ENCODE assay signal across 8 cellular contexts in the genomic region with DNA sequence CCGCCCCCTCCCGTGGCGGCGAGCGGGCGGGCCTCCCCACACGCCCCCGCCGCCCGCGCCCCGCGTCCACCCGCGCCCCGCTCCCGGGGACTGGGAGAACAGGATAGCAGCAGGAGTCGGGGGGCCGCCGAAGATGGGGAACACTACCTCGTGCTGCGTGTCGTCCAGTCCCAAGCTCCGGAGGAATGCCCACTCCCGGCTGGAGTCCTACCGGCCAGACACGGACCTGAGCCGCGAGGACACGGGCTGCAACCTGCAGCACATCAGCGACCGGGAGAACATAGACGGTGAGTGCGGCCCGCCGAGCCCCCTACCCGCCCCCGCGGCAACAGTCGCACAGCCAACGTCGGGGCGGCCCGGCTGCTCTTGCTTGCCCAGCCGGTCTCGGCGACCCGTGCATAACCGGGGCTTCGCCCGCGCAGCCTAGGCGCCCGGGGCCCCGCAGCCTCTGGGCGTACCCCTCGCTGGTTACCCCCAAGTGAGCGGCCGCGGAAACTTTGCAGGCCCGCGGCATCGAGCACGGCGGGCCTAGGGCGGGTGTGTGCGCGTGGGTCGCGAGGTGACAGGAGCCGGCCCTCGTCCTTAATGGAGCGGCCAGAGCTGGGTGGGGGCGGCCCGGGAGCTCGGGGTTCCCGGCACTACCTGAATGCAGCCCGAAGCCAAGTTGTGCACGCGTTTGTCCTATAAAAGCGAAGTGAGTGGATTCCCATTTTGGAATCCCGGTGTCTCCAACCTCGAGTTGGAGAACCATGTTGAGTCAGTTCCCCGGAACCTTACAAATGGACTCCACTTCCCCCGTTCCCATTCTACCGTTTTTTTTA. TPM values are rescaled to one million over a fixed set of nuclear protein-coding genes. Genes with fewer than 3 reads are reported as not detected.
DNase-seq lines count a peak whose midpoint lies in the region; ATAC-seq and TF ChIP-seq lines count a peak whose summit lies in the region.

No MANE protein-coding gene starts in this region.

- WGBS in spleen, 5 donors = 0 to 2% (median 1%) methylated on average over 32 to 86 of the region's 86 CpGs

- H3K9me2 ChIP-seq in SU-DHL-6 (replicated peaks; ENCODE audit: insufficient read depth, low read length) = no peaks in the 10 kb centered on the region

- H3K27ac ChIP-seq in SU-DHL-6 (ENCODE audit: low read depth, low read length) (no peak overlapping the region), spleen (peak overlapping the region in 7 of 8 donors; percentile 51 to 93 (median 82))

- H3F3A ChIP-seq in SU-DHL-6 (ENCODE audit: insufficient read depth) = peaks cover 9% of the 10 kb centered on the region; the same call in 1 of the 2 replicates

- peak overlapping the region; percentile 87 to 94 (median 92) for H3K4me3 Mint-ChIP-seq in brain

- H3K4me1 Mint-ChIP-seq in brain = peaks cover 83% of the 10 kb centered on the region

- H3K27me3 Mint-ChIP-seq in brain = peaks cover 6% of the 10 kb centered on the region

- peak overlapping the region; percentile 64 for H3K9ac ChIP-seq in SU-DHL-6 (ENCODE audit: low read length)

- intact Hi-C loops in spleen (cut with DNase I; ENCODE audit: low total_unique reads) = no loop called here

- H3K27ac Mint-ChIP-seq in brain = peak overlapping the region; percentile 60 to 89 (median 76)

- peak overlapping the region; percentile 30 for H2AFZ ChIP-seq in SU-DHL-6 (ENCODE audit: low read depth, low read length, severe bottlenecking)

- H3K27me3 ChIP-seq in SU-DHL-6 (ENCODE audit: low read length) = no peaks in the 10 kb centered on the region
- H3K27me3 ChIP-seq in spleen (replicated peaks in 1 of 7) = no peaks in the 10 kb centered on the region

- H3K9me3 ChIP-seq in SU-DHL-6 (ENCODE audit: insufficient read depth, low read length) (no peaks in the 10 kb centered on the region), spleen (no peaks in the 10 kb centered on the region)

- H3K79me2 ChIP-seq in SU-DHL-6 (ENCODE audit: insufficient read depth, low read length) = peaks cover 49% of the 10 kb centered on the region

- H3K4me3 ChIP-seq in SU-DHL-6 (ENCODE audit: insufficient read depth, low read length, poor library complexity, severe bottlenecking) (peak overlapping the region; percentile 80), spleen (peak overlapping the region; percentile 85 to 98 (median 92))

- H3K9me3 Mint-ChIP-seq in brain = peaks cover 0 to 4% (median 0%) of the 10 kb centered on the region in 5 experiments

- peaks cover 34 to 91% (median 75%) of the 10 kb centered on the region in 6 donors for H3K4me1 ChIP-seq in spleen

- DNase-seq in NCI-H1092 treated with DMSO at 0.1 percent for 48 hours (lab: John Stamatoyannopoulos, UW) (peak; percentile 26), NCI-H1092 (lab: John Stamatoyannopoulos, UW) (no peak), iPS-NIHi7 (ENCODE audit: extremely low spot score) (peak; percentile 44), spleen (peak; percentile 91)

- ATAC-seq in HG03025 (IDR thresholded peaks at IDR 0.05; ENCODE audit: low FRiP score, unreplicated experiment) (peak; percentile 9), GM18519 (IDR thresholded peaks at IDR 0.05; ENCODE audit: low FRiP score, unreplicated experiment) (no peak)

- H3K36me3 ChIP-seq in SU-DHL-6 (ENCODE audit: low read length) = 0 out of 2 replicates have a peak, but pooled peaks cover 2% of the 10 kb centered on the region
- no peaks in the 10 kb centered on the region for H3K36me3 ChIP-seq in spleen

- peak overlapping the region; percentile 81 for H3K4me2 ChIP-seq in SU-DHL-6 (ENCODE audit: low read depth, low read length, poor library complexity, severe bottlenecking)

- no peak for TF ChIP-seq CTCF in SU-DHL-6 (IDR thresholded peaks at IDR 0.05; ENCODE audit: insufficient read depth, low read length, poor library complexity, severe bottlenecking)
- no peak for TF ChIP-seq CTCF in brain (conservative IDR thresholded peaks at IDR 0.05)
- TF ChIP-seq CTCF in spleen (IDR thresholded peaks at IDR 0.05 in 8 of 11, conservative IDR thresholded peaks at IDR 0.05 in 3 of 11) = no peak

- peaks cover 30% of the 10 kb centered on the region for H4K20me1 ChIP-seq in SU-DHL-6 (ENCODE audit: low read depth, low read length)

- peaks cover 18% of the 10 kb centered on the region for H3K36me3 Mint-ChIP-seq in brain

- no peak for TF ChIP-seq POLR2A in spleen (IDR thresholded peaks at IDR 0.05)

RNA-seq across cellular contexts. Expression of gene CCNY, which starts 0.8 kb away (rescaled TPM):
- 62.1 TPM for polyA plus RNA-seq in brain (ENCODE audit: insufficient read depth, low read depth, low replicate concordance)
- 10 to 100 TPM; 40.1 to 83.1 (median 55.2) TPM for total RNA-seq in spleen
- polyA plus RNA-seq in spleen = 10 to 100 TPM; 21.1 to 32.1 (median 26.5) TPM
